ENCODE assay signal across 29 cellular contexts in the genomic region with DNA sequence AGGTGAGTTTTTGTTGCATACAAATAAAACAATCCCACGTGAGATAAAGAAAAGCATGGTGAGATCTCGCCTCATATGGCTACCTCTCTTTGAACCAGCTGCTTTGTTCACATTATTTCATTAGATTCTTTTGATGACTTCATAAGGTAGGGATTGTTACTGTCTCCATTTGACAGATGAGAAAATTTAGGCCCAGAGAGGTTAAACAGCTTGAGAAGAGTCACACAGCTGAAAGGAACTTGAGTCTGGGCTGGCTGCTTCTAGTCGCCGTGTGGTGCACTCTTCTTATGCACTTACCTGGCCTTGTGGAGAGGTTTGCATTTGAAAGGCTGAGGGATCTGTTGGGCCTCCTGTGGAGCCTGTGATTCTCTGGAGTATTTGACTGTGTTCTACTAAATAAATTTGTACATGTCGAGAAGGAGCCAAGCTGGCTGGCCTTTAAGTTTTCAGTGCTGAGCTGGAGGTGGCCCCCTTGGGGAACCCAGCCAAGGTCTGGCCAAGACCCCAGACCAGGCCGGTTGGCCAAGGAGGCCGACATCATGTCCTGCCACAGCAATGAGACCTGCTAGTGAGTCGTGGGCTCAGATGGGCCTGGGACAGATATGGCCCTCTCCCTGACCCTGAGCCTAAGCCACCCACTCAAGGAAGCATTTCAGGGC.
"Had no signal": no experiment of that assay in that cellular context is flagged by ENCODE, and none has a peak within 500 bp of the region (broad histone marks: within the 10 kb centered on the region; RNA-seq: fewer than 3 reads in every experiment).

No MANE protein-coding gene starts in this region.

- H3K27ac ChIP-seq: coronary artery, neutrophil, pancreas, skin epidermis, stomach, suprapubic skin, tibial nerve, uterus, VCaP had no signal

- H3K36me3 ChIP-seq: neutrophil, pancreas, stomach, suprapubic skin, tibial nerve, uterus had no signal

- DNase-seq: activated CD4-positive, alpha-beta T cell treated with anti-CD3 and anti-CD28 coated beads, Interleukin-2, amount 10 ng/mL, durations not matched to agents 7 days and 5 days; activated CD4-positive, CD25-positive, alpha-beta regulatory T cell treated with anti-CD3 and anti-CD28 coated beads, Interleukin-2, amount 50 U/mL, for 72 hours; activated CD8-positive, alpha-beta memory T cell treated with anti-CD3 and anti-CD28 coated beads, Interleukin-2, amount 10 ng/mL, durations not matched to agents 7 days and 5 days; activated CD8-positive, alpha-beta T cell treated with anti-CD3 and anti-CD28 coated beads for 36 hours; activated effector memory CD4-positive, alpha-beta T cell treated with anti-CD3 and anti-CD28 coated beads, Interleukin-2, amount 50 U/mL, for 16 hours; activated naive CD4-positive, alpha-beta T cell treated with anti-CD3 and anti-CD28 coated beads, Interleukin-2, amount 10 ng/mL, durations not matched to agents 7 days and 5 days; activated T-cell treated with anti-CD3 and anti-CD28 coated beads for 4 hours; amygdala; cerebellar nuclear complex; immature natural killer cell; left ventricle myocardium superior; naive thymus-derived CD4-positive, alpha-beta T cell; right cardiac atrium; stimulated activated CD4-positive, alpha-beta T cell treated with anti-CD3 and anti-CD28 coated beads, Interleukin-2, amount 100 ng/mL, for 24 hours; stomach; T-cell; uterus had no signal

- H3K9me3 ChIP-seq: neutrophil, pancreas, stomach, suprapubic skin, tibial nerve, uterus had no signal

- H3K27me3 ChIP-seq: neutrophil, pancreas, stomach, suprapubic skin, tibial nerve, uterus had no signal

- H3K36me3 Mint-ChIP-seq: activated CD8-positive, alpha-beta memory T cell treated with anti-CD3 and anti-CD28 coated beads, Interleukin-2, amount 10 ng/mL, durations not matched to agents 7 days and 5 days; activated naive CD4-positive, alpha-beta T cell treated with anti-CD3 and anti-CD28 coated beads, Interleukin-2, amount 10 ng/mL, durations not matched to agents 7 days and 5 days; immature natural killer cell; memory B cell; naive thymus-derived CD4-positive, alpha-beta T cell; stimulated activated memory B cell treated with anti-CD40 and anti-IgM and Interleukin-4, amounts not matched to agents 10 μg/mL and 1 μg/mL and 100 μg/mL, for 72 hours; T-cell had no signal

- FAIRE-seq: bronchial epithelial cell, endometrium, pancreas had no signal

- H3K4me1 ChIP-seq: pancreas, stomach, suprapubic skin, tibial nerve, uterus had no signal

- H3K9me3 Mint-ChIP-seq: activated CD4-positive, alpha-beta T cell treated with anti-CD3 and anti-CD28 coated beads, Interleukin-2, amount 10 ng/mL, durations not matched to agents 7 days and 5 days; activated CD8-positive, alpha-beta T cell treated with anti-CD3 and anti-CD28 coated beads for 36 hours; activated naive CD4-positive, alpha-beta T cell treated with anti-CD3 and anti-CD28 coated beads, Interleukin-2, amount 10 ng/mL, durations not matched to agents 7 days and 5 days; immature natural killer cell; memory B cell; stimulated activated memory B cell treated with anti-CD40 and anti-IgM and Interleukin-4, amounts not matched to agents 10 μg/mL and 1 μg/mL and 100 μg/mL, for 72 hours; T-cell; T-helper 2 cell treated with Interferon-gamma antibody and Interleukin-4, amounts not matched to agents 5 μg/mL and 100 μg/mL, for 36 hours had no signal

- H3K4me1 Mint-ChIP-seq: activated CD4-positive, alpha-beta T cell treated with anti-CD3 and anti-CD28 coated beads, Interleukin-2, amount 10 ng/mL, durations not matched to agents 7 days and 5 days; activated CD8-positive, alpha-beta memory T cell treated with anti-CD3 and anti-CD28 coated beads, Interleukin-2, amount 10 ng/mL, durations not matched to agents 7 days and 5 days; activated naive CD4-positive, alpha-beta T cell treated with anti-CD3 and anti-CD28 coated beads, Interleukin-2, amount 10 ng/mL, durations not matched to agents 7 days and 5 days; immature natural killer cell; naive thymus-derived CD4-positive, alpha-beta T cell; T-cell had no signal

- H3K27me3 Mint-ChIP-seq: memory B cell; stimulated activated memory B cell treated with anti-CD40 and anti-IgM and Interleukin-4, amounts not matched to agents 10 μg/mL and 1 μg/mL and 100 μg/mL, for 72 hours had no signal

- H3K4me3 ChIP-seq: coronary artery, pancreas, skin epidermis, stomach, suprapubic skin, tibial nerve, uterus had no signal

- ATAC-seq: activated CD8-positive, alpha-beta memory T cell treated with anti-CD3 and anti-CD28 coated beads, Interleukin-2, amount 10 ng/mL, durations not matched to agents 7 days and 5 days; activated CD8-positive, alpha-beta T cell treated with anti-CD3 and anti-CD28 coated beads for 36 hours; left ventricle myocardium superior; naive thymus-derived CD4-positive, alpha-beta T cell; pancreas; right cardiac atrium; stimulated activated memory B cell treated with anti-CD40 and anti-IgM and Interleukin-4, amounts not matched to agents 10 μg/mL and 1 μg/mL and 100 μg/mL, for 72 hours; T-cell had no signal

- H3K27ac Mint-ChIP-seq: activated CD4-positive, alpha-beta T cell treated with anti-CD3 and anti-CD28 coated beads, Interleukin-2, amount 10 ng/mL, durations not matched to agents 7 days and 5 days; activated CD8-positive, alpha-beta memory T cell treated with anti-CD3 and anti-CD28 coated beads, Interleukin-2, amount 10 ng/mL, durations not matched to agents 7 days and 5 days; activated CD8-positive, alpha-beta T cell treated with anti-CD3 and anti-CD28 coated beads for 36 hours; activated naive CD4-positive, alpha-beta T cell treated with anti-CD3 and anti-CD28 coated beads, Interleukin-2, amount 10 ng/mL, durations not matched to agents 7 days and 5 days; immature natural killer cell; memory B cell; naive thymus-derived CD4-positive, alpha-beta T cell; stimulated activated memory B cell treated with anti-CD40 and anti-IgM and Interleukin-4, amounts not matched to agents 10 μg/mL and 1 μg/mL and 100 μg/mL, for 72 hours; T-cell; T-helper 2 cell treated with Interferon-gamma antibody and Interleukin-4, amounts not matched to agents 5 μg/mL and 100 μg/mL, for 36 hours had no signal

- H3K4me3 Mint-ChIP-seq: activated CD4-positive, alpha-beta T cell treated with anti-CD3 and anti-CD28 coated beads, Interleukin-2, amount 10 ng/mL, durations not matched to agents 7 days and 5 days; activated CD8-positive, alpha-beta memory T cell treated with anti-CD3 and anti-CD28 coated beads, Interleukin-2, amount 10 ng/mL, durations not matched to agents 7 days and 5 days; activated CD8-positive, alpha-beta T cell treated with anti-CD3 and anti-CD28 coated beads for 36 hours; activated naive CD4-positive, alpha-beta T cell treated with anti-CD3 and anti-CD28 coated beads, Interleukin-2, amount 10 ng/mL, durations not matched to agents 7 days and 5 days; immature natural killer cell; memory B cell; naive thymus-derived CD4-positive, alpha-beta T cell; stimulated activated memory B cell treated with anti-CD40 and anti-IgM and Interleukin-4, amounts not matched to agents 10 μg/mL and 1 μg/mL and 100 μg/mL, for 72 hours; T-cell; T-helper 2 cell treated with Interferon-gamma antibody and Interleukin-4, amounts not matched to agents 5 μg/mL and 100 μg/mL, for 36 hours had no signal
